ENCODE assay signal across 19 cellular contexts in the genomic region with DNA sequence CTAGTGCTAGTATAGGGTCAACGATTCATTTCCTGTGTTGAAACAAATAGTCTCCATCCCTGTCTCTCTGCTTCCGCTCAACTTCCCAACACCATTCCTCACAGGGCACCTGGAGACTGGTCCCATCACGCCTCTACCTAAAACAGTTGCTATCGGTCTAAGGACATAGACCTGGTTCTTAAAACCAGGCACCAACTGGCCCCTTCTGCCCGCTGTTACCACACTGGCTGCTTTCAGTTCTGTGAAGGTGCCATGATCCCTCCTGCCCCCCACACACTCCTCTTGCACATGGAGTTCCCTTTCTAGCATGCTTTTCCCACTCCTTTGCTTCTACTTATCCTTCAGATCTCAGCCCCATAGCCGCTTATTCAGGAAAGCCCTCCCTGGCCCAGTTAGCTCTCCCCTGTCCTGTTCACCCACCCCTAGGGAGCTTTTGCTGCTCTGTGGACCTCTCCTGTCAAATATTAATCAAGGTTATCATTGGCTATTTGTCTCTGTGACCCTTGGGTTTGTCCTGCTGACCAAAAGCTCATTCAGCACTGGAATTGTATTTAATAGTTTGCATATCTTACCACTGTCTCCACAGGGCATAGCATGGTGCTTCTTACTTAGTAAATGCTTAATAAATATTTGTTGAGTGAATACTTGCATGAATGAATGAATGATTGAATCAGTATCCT. TPM values are rescaled to one million over a fixed set of nuclear protein-coding genes. Genes with fewer than 3 reads are reported as not detected.
DNase-seq lines count a peak whose midpoint lies in the region; ATAC-seq and TF ChIP-seq lines count a peak whose summit lies in the region.
"Had no signal": no experiment of that assay in that cellular context is flagged by ENCODE, and none has a peak within 500 bp of the region (broad histone marks: within the 10 kb centered on the region; RNA-seq: fewer than 3 reads in every experiment).

No MANE protein-coding gene starts in this region.

- CTCF ChIA-PET in MCF 10A (lab: Yijun Ruan, JAX), result interaction anchor here (0.5 to 2.8 kb wide), 6 partner anchors 8 to 181 kb away, joined by 3 to 26 read pairs (median 4); no protein-coding TSS in a partner anchor
- CTCF ChIA-PET in mammary epithelial cell (lab: Charles Lee; ENCODE audit: low non-redundant PET), result no interaction called here
- CTCF ChIA-PET in HCT116 (lab: Charles Lee), result no interaction called here
- CTCF ChIA-PET in RWPE1 (lab: Yijun Ruan, JAX), result no interaction called here

- H3K4me2 ChIP-seq in mammary epithelial cell (ENCODE audit: insufficient read depth, low read depth, low read length) (no peak overlapping the region), HCT116 (ENCODE audit: low read length) (no peak overlapping the region), fibroblast of lung (ENCODE audit: extremely low read depth, insufficient read depth, low read length) (no peak overlapping the region)
- H3K4me2 ChIP-seq: BLaER1 had no signal

- H2AFZ ChIP-seq in mammary epithelial cell (ENCODE audit: low read depth, low read length) (no peak overlapping the region), HCT116 (ENCODE audit: low read depth, low read length, poor library complexity, severe bottlenecking) (peak overlapping the region; percentile 63), fibroblast of lung (ENCODE audit: low read length) (peak overlapping the region; percentile 9)

- H3K9me2 ChIP-seq in HCT116 (ENCODE audit: insufficient read depth), result no peaks in the 10 kb centered on the region

- WGBS in mammary epithelial cell (ENCODE audit: low coverage, missing lambda C conversion rate), result 98% methylated on average over 5 of the region's 6 CpGs
- 84 to 86% methylated on average over 6 of the region's 6 CpGs for WGBS in lower leg skin, 2 donors

- POLR2A ChIA-PET in MCF 10A (lab: Yijun Ruan, JAX), result interaction anchor here (0.9 to 3.3 kb wide), 6 partner anchors 8 to 125 kb away, joined by 3 to 16 read pairs (median 4); a partner anchor contains a TSS
- POLR2A ChIA-PET in HCT116 (lab: Charles Lee), result no interaction called here
- POLR2A ChIA-PET in RWPE1 (lab: Yijun Ruan, JAX; ENCODE audit: low non-redundant PET), result no interaction called here

- DNase-seq in MCF 10A (ENCODE audit: unreplicated experiment) (no peak), mammary epithelial cell (no peak), HCT116 (ENCODE audit: low read depth, low spot score) (no peak), RWPE1 (ENCODE audit: low spot score) (no peak), fibroblast of lung (ENCODE audit: low read depth in 2 of 2) (no peak), SJCRH30 (no peak), lower leg skin (ENCODE audit: low spot score in 2 of 2) (no peak)
- DNase-seq: CD8-positive, alpha-beta memory T cell; DMS 273 treated with DMSO at 0.1 percent for 48 hours; DMS79 had no signal

- no peaks in the 10 kb centered on the region for H3K36me3 Mint-ChIP-seq in MCF 10A (ENCODE audit: insufficient read depth, unreplicated experiment)
- H3K36me3 Mint-ChIP-seq: CD8-positive, alpha-beta memory T cell; IgD-negative memory B cell had no signal

- RAD21 ChIA-PET in HCT116 (lab: Charles Lee; ENCODE audit: low non-redundant PET in 1 of 2, low total read pairs in 2 of 2, uncharacterized antibody in 2 of 2, unreplicated experiment in 2 of 2), result no interaction called here

- peak overlapping the region; percentile 71 for H3K27ac Mint-ChIP-seq in MCF 10A (ENCODE audit: low read depth, unreplicated experiment)
- H3K27ac Mint-ChIP-seq: CD8-positive, alpha-beta memory T cell had no signal

- no peaks in the 10 kb centered on the region for H3K79me2 ChIP-seq in mammary epithelial cell (ENCODE audit: insufficient read depth, low read length)
- no peaks in the 10 kb centered on the region for H3K79me2 ChIP-seq in HCT116 (ENCODE audit: insufficient read depth, low read length)
- no peaks in the 10 kb centered on the region for H3K79me2 ChIP-seq in fibroblast of lung (ENCODE audit: control insufficient read depth, insufficient read depth, low read length)

- no peak overlapping the region for H3K4me3 Mint-ChIP-seq in MCF 10A (ENCODE audit: unreplicated experiment)
- H3K4me3 Mint-ChIP-seq: CD8-positive, alpha-beta memory T cell; IgD-negative memory B cell had no signal

- BruUV-seq in MCF 10A (replicated peaks; lab: Mats Ljungman, UMichigan) (no TSS peak), mammary epithelial cell (replicated peaks; lab: Mats Ljungman, UMichigan) (no TSS peak), HCT116 (replicated peaks; lab: Mats Ljungman, UMichigan) (no TSS peak)

- TF ChIP-seq POLR2A in HCT116 (IDR thresholded peaks at IDR 0.05; ENCODE audit: borderline replicate concordance, extremely low read depth, insufficient read depth, insufficient read length) (no peak), lower leg skin (IDR thresholded peaks at IDR 0.05) (no peak)

- intact Hi-C loops in MCF 10A (cut with micrococcal nuclease) (loop anchor here (1.0 to 10.0 kb wide), 3 partner anchors 23 to 289 kb away; a partner anchor contains a TSS), mammary epithelial cell (cut with micrococcal nuclease) (loop anchor here (1.0 to 2.0 kb wide), 3 partner anchors 23 to 180 kb away; no protein-coding TSS in a partner anchor), HCT116 (cut with micrococcal nuclease) (loop anchor here (5.0 kb wide), 1 partner anchor 181 kb away; no protein-coding TSS in a partner anchor), lower leg skin (cut with DNase I; ENCODE audit: low total_unique reads) (no loop called here)

- no peak for TF ChIP-seq CTCF in MCF 10A (IDR thresholded peaks at IDR 0.05; ENCODE audit: unreplicated experiment)
- no peak for TF ChIP-seq CTCF in mammary epithelial cell (conservative IDR thresholded peaks at IDR 0.05 in 1 of 2, IDR thresholded peaks at IDR 0.05 in 1 of 2; ENCODE audit: extremely low read depth in 1 of 2, insufficient read depth in 1 of 2, low read depth in 1 of 2, low read length in 2 of 2)
- no peak for TF ChIP-seq CTCF in HCT116 (IDR thresholded peaks at IDR 0.05 in 2 of 3, conservative IDR thresholded peaks at IDR 0.05 in 1 of 3; ENCODE audit: borderline replicate concordance in 1 of 3, insufficient read depth in 1 of 3, low read depth in 2 of 3, low read length in 2 of 3)
- TF ChIP-seq CTCF in RWPE1 (conservative IDR thresholded peaks at IDR 0.05; ENCODE audit: low read depth), result no peak
- no peak for TF ChIP-seq CTCF in fibroblast of lung (conservative IDR thresholded peaks at IDR 0.05 in 1 of 2, IDR thresholded peaks at IDR 0.05 in 1 of 2; ENCODE audit: low read depth in 1 of 2, low read length in 2 of 2)
- no peak for TF ChIP-seq CTCF in lower leg skin (IDR thresholded peaks at IDR 0.05)

- TF ChIP-seq RAD21 in HCT116 (IDR thresholded peaks at IDR 0.05; ENCODE audit: low read depth), result no peak

- H3K4me1 Mint-ChIP-seq in MCF 10A (ENCODE audit: insufficient read depth, unreplicated experiment), result peaks cover 34% of the 10 kb centered on the region
- H3K4me1 Mint-ChIP-seq: CD8-positive, alpha-beta memory T cell; IgD-negative memory B cell had no signal

- no peaks in the 10 kb centered on the region for H3K27me3 Mint-ChIP-seq in MCF 10A (ENCODE audit: insufficient read depth, unreplicated experiment)

- ATAC-seq in HCT116 (no peak), HG03159 (IDR thresholded peaks at IDR 0.05; ENCODE audit: unreplicated experiment) (no peak)
- ATAC-seq: GM12878 had no signal

- H3K4me1 ChIP-seq in mammary epithelial cell (ENCODE audit: insufficient read depth, low read length) (peaks cover 56% of the 10 kb centered on the region), HCT116 (ENCODE audit: control insufficient read depth in 1 of 2, insufficient read depth in 2 of 2, low read length in 2 of 2) (no peaks in the 10 kb centered on the region), fibroblast of lung (ENCODE audit: control insufficient read depth, extremely low read depth, insufficient read depth, low read length) (peaks cover 21% of the 10 kb centered on the region), SJCRH30 (no peaks in the 10 kb centered on the region)
- H3K4me1 ChIP-seq: BLaER1 had no signal

- no peak overlapping the region for H3K4me3 ChIP-seq in mammary epithelial cell (replicated peaks in 1 of 3; ENCODE audit: insufficient read depth in 1 of 3, low read depth in 2 of 3, low read length in 3 of 3)
- H3K4me3 ChIP-seq in HCT116 (replicated peaks in 1 of 2; ENCODE audit: low read depth in 1 of 2, low read length in 2 of 2), result no peak overlapping the region
- no peak overlapping the region for H3K4me3 ChIP-seq in fibroblast of lung (replicated peaks in 1 of 4; ENCODE audit: control extremely low read depth in 1 of 4, insufficient read depth in 1 of 4, low read depth in 3 of 4, low read length in 4 of 4)
- no peak overlapping the region for H3K4me3 ChIP-seq in SJCRH30
- H3K4me3 ChIP-seq in lower leg skin (ENCODE audit: low read depth, poor library complexity, severe bottlenecking), result no peak overlapping the region
- H3K4me3 ChIP-seq: BLaER1, GM12878 had no signal

- H3K9ac ChIP-seq in mammary epithelial cell (ENCODE audit: insufficient read depth, low read length) (no peak overlapping the region), HCT116 (ENCODE audit: low read length) (no peak overlapping the region), fibroblast of lung (ENCODE audit: insufficient read depth, low read length) (no peak overlapping the region)
- H3K9ac ChIP-seq: BLaER1 had no signal

- H3K9me3 ChIP-seq in mammary epithelial cell (replicated peaks; ENCODE audit: insufficient read depth, low read length), result no peaks in the 10 kb centered on the region
- H3K9me3 ChIP-seq in HCT116 (ENCODE audit: control insufficient read depth in 1 of 2, insufficient read depth in 1 of 2, low read depth in 1 of 2, low read length in 2 of 2), result no peaks in the 10 kb centered on the region
- no peaks in the 10 kb centered on the region for H3K9me3 ChIP-seq in fibroblast of lung (ENCODE audit: control insufficient read depth, insufficient read depth, low read depth, low read length)
- no peaks in the 10 kb centered on the region for H3K9me3 ChIP-seq in SJCRH30 (replicated peaks)
- H3K9me3 ChIP-seq: BLaER1 had no signal

- H3K36me3 ChIP-seq in mammary epithelial cell (ENCODE audit: insufficient read depth, low read length) (no peaks in the 10 kb centered on the region), HCT116 (ENCODE audit: control insufficient read depth in 1 of 2, insufficient read depth in 2 of 2, low read length in 2 of 2) (no peaks in the 10 kb centered on the region), fibroblast of lung (ENCODE audit: control insufficient read depth, insufficient read depth, low read length) (no peaks in the 10 kb centered on the region), SJCRH30 (no peaks in the 10 kb centered on the region)
- H3K36me3 ChIP-seq: BLaER1 had no signal

- H3K9me3 Mint-ChIP-seq in MCF 10A (ENCODE audit: unreplicated experiment), result no peaks in the 10 kb centered on the region

- no peak overlapping the region for H3K27ac ChIP-seq in mammary epithelial cell (ENCODE audit: insufficient read depth, low read depth, low read length)
- no peak overlapping the region for H3K27ac ChIP-seq in HCT116 (ENCODE audit: low read depth, low read length)
- peak overlapping the region; percentile 30; the same call in 1 of the 2 replicates for H3K27ac ChIP-seq in RWPE1
- peak overlapping the region; percentile 17 for H3K27ac ChIP-seq in fibroblast of lung (ENCODE audit: insufficient read depth, low read length)
- no peak overlapping the region for H3K27ac ChIP-seq in SJCRH30
- H3K27ac ChIP-seq: BLaER1, HL-60 had no signal

- in situ Hi-C loops in mammary epithelial cell (cut with MboI; ENCODE audit: low sequenced_read_pairs in 2 of 2), result no loop called here

- dilution Hi-C loops in mammary epithelial cell (cut with HindIII; ENCODE audit: low sequenced_read_pairs), result no loop called here

- H3K27me3 ChIP-seq in mammary epithelial cell (ENCODE audit: insufficient read depth, low read length) (no peaks in the 10 kb centered on the region), HCT116 (ENCODE audit: insufficient read depth, low read length) (peaks cover 26% of the 10 kb centered on the region), fibroblast of lung (ENCODE audit: control insufficient read depth, insufficient read depth, low read length) (no peaks in the 10 kb centered on the region), SJCRH30 (no peaks in the 10 kb centered on the region)
- H3K27me3 ChIP-seq: BLaER1 had no signal

- no peaks in the 10 kb centered on the region for H4K20me1 ChIP-seq in mammary epithelial cell (ENCODE audit: insufficient read depth, low read length)
- no peaks in the 10 kb centered on the region for H4K20me1 ChIP-seq in HCT116 (ENCODE audit: insufficient read depth)
- no peaks in the 10 kb centered on the region for H4K20me1 ChIP-seq in fibroblast of lung (ENCODE audit: control insufficient read depth, extremely low read depth, insufficient read depth, low read length)
- H4K20me1 ChIP-seq: BLaER1 had no signal

RNA-seq across cellular contexts. Expression of a gene that starts 11.9 kb away (rescaled TPM):
- total RNA-seq in MCF 10A (2022), result 0.12 and 0.25 TPM in 2 replicates
- total RNA-seq in mammary epithelial cell, result 1 to 10 TPM in 1 of 2 donors, not detected in 1; 1.2 TPM
- polyA plus RNA-seq in mammary epithelial cell, result 0.62 TPM
- polyA minus RNA-seq in mammary epithelial cell, result not detected
- total RNA-seq in HCT116 (2021; ENCODE audit: unreplicated experiment), result not detected
- not detected in 2 replicates for polyA plus RNA-seq in HCT116 (2012)
- not detected in 2 replicates for total RNA-seq in fibroblast of lung
- 0.33 and 0.63 TPM in 2 replicates for polyA plus RNA-seq in fibroblast of lung
- 0.62 and 0.65 TPM in 2 replicates for polyA plus RNA-seq in fibroblast of lung (2012)
- polyA minus RNA-seq in fibroblast of lung (ENCODE audit: low replicate concordance), result 2.1 and 4.6 TPM in 2 replicates
- not detected in 2 replicates for total RNA-seq in SJCRH30 (2014; rRNA removed; shearing (Covaris generic))
- total RNA-seq in lower leg skin, result 100 to 1,000 TPM; 219 to 353 (median 231) TPM
- total RNA-seq: A172; CD8-positive, alpha-beta memory T cell; G401; GM12878; H4 had no signal
- polyA plus RNA-seq: AG04450; CD8-positive, alpha-beta memory T cell; GM12878; IgD-negative memory B cell had no signal

RNA-seq across cellular contexts. Expression of a gene that starts 29.0 kb away (rescaled TPM):
- total RNA-seq in MCF 10A (2022) (not detected in 2 replicates), mammary epithelial cell (10 to 100 TPM in 1 of 2 donors, not detected in 1; 10.1 TPM), HCT116 (2021; ENCODE audit: unreplicated experiment) (not detected), fibroblast of lung (not detected in 2 replicates), lower leg skin (100 to 1,000 TPM in 1 of 4 donors, 10 to 100 TPM in 3; 34.2 to 121 (median 64.6) TPM)
- polyA plus RNA-seq in mammary epithelial cell (1.1 TPM), fibroblast of lung (not detected in 2 replicates)
- polyA minus RNA-seq in mammary epithelial cell (not detected), fibroblast of lung (ENCODE audit: low replicate concordance) (1.4 TPM in 1 of 2 replicates, not detected in the other)
- polyA plus RNA-seq in HCT116 (2012), result not detected in 2 replicates
- polyA plus RNA-seq in fibroblast of lung (2012), result 0.78 TPM in 1 of 2 replicates, not detected in the other
- total RNA-seq in SJCRH30 (2014; rRNA removed; shearing (Covaris generic)), result not detected in 2 replicates
- total RNA-seq: A172; CD8-positive, alpha-beta memory T cell; G401; GM12878; H4 had no signal
- polyA plus RNA-seq: AG04450; CD8-positive, alpha-beta memory T cell; IgD-negative memory B cell had no signal

RNA-seq across cellular contexts. Expression of a gene that starts 37.9 kb away (rescaled TPM):
- total RNA-seq in MCF 10A (2022) (not detected in 2 replicates), mammary epithelial cell (not detected), HCT116 (2021; ENCODE audit: unreplicated experiment) (not detected), fibroblast of lung (not detected in 2 replicates), lower leg skin (1 to 10 TPM in 3 of 4 donors, not detected in 1; 5.6 to 7.9 (median 6.7) TPM)
- polyA plus RNA-seq in mammary epithelial cell (not detected), fibroblast of lung (not detected in 2 replicates)
- polyA minus RNA-seq in mammary epithelial cell (not detected), fibroblast of lung (ENCODE audit: low replicate concordance) (not detected in 2 replicates)
- not detected in 2 replicates for polyA plus RNA-seq in HCT116 (2012)
- 0.33 TPM in 1 of 2 replicates, not detected in the other for polyA plus RNA-seq in fibroblast of lung (2012)
- total RNA-seq in SJCRH30 (2014; rRNA removed; shearing (Covaris generic)), result not detected in 2 replicates
- total RNA-seq: A172; CD8-positive, alpha-beta memory T cell; G401; GM12878; H4 had no signal
- polyA plus RNA-seq: AG04450; CD8-positive, alpha-beta memory T cell; GM12878; IgD-negative memory B cell had no signal

RNA-seq across cellular contexts. Expression of a gene that starts 40.2 kb away (rescaled TPM):
- 1.3 and 1.9 TPM in 2 replicates for total RNA-seq in MCF 10A (2022)
- total RNA-seq in mammary epithelial cell, result 1 to 10 TPM in 1 of 2 donors, not detected in 1; 2.9 TPM
- polyA plus RNA-seq in mammary epithelial cell, result 3.4 TPM
- polyA minus RNA-seq in mammary epithelial cell, result not detected
- not detected for total RNA-seq in HCT116 (2021; ENCODE audit: unreplicated experiment)
- polyA plus RNA-seq in HCT116 (2012), result 0.09 TPM in 1 of 2 replicates, not detected in the other
- not detected in 2 replicates for total RNA-seq in fibroblast of lung
- polyA plus RNA-seq in fibroblast of lung, result 0.08 and 0.14 TPM in 2 replicates
- 0.19 TPM in 1 of 2 replicates, not detected in the other for polyA plus RNA-seq in fibroblast of lung (2012)
- not detected in 2 replicates for polyA minus RNA-seq in fibroblast of lung (ENCODE audit: low replicate concordance)
- total RNA-seq in SJCRH30 (2014; rRNA removed; shearing (Covaris generic)), result not detected in 2 replicates
- 100 to 1,000 TPM in 2 of 4 donors, 10 to 100 TPM in 2; 45.3 to 112 (median 101) TPM for total RNA-seq in lower leg skin
- total RNA-seq: A172; CD8-positive, alpha-beta memory T cell; G401; H4 had no signal
- polyA plus RNA-seq: AG04450; CD8-positive, alpha-beta memory T cell; IgD-negative memory B cell had no signal

RNA-seq across cellular contexts. Expression of a gene that starts 47.8 kb away (rescaled TPM):
- not detected in 2 replicates for total RNA-seq in MCF 10A (2022)
- not detected for total RNA-seq in mammary epithelial cell
- polyA plus RNA-seq in mammary epithelial cell, result not detected
- polyA minus RNA-seq in mammary epithelial cell, result not detected
- total RNA-seq in HCT116 (2021; ENCODE audit: unreplicated experiment), result not detected
- polyA plus RNA-seq in HCT116 (2012), result not detected in 2 replicates
- total RNA-seq in fibroblast of lung, result 0.33 TPM in 1 of 2 replicates, not detected in the other
- 0.91 and 8.1 TPM in 2 replicates for polyA plus RNA-seq in fibroblast of lung
- polyA plus RNA-seq in fibroblast of lung (2012), result 4.5 and 37.0 TPM in 2 replicates
- 2.9 and 10.2 TPM in 2 replicates for polyA minus RNA-seq in fibroblast of lung (ENCODE audit: low replicate concordance)
- not detected in 2 replicates for total RNA-seq in SJCRH30 (2014; rRNA removed; shearing (Covaris generic))
- total RNA-seq in lower leg skin, result 100 to 1,000 TPM; 243 to 569 (median 350) TPM
- total RNA-seq: A172; CD8-positive, alpha-beta memory T cell; G401; GM12878; H4 had no signal
- polyA plus RNA-seq: AG04450; CD8-positive, alpha-beta memory T cell; GM12878; IgD-negative memory B cell had no signal

Comparison
In these comparisons a context has a peak if more than half of its experiments do, and no peak if none do; other contexts are left out.
1. H3K27ac ChIP-seq: peak in RWPE1 (single experiment) and fibroblast of lung (single experiment); none in mammary epithelial cell (single experiment), HCT116 (single experiment) and SJCRH30 (single experiment).
2. RNA of a gene that starts 11.9 kb away (total RNA-seq): 219 to 353 TPM in lower leg skin; 1.2 TPM in mammary epithelial cell, 0.12 to 0.25 TPM in MCF 10A, not detected in HCT116 (single experiment), not detected in fibroblast of lung and not detected in SJCRH30; every median in the first group is over 100 times any median in the second.